ENCODE assay signal across 8 cellular contexts in genomic region chr19:47232422-47233211, GRCh38. TPM values are rescaled to one million over a fixed set of nuclear protein-coding genes. Genes with fewer than 3 reads are reported as not detected.
A peak's percentile ranks its signal among the peaks of the same experiment; 100 is the strongest.
DNase-seq lines count a peak whose midpoint lies in the region; FAIRE-seq and TF ChIP-seq lines count a peak whose summit lies in the region.

No MANE protein-coding gene starts in this region.

- intact Hi-C loops in posterior cingulate gyrus (cut with DNase I) = no loop called here

- no peaks in the 10 kb centered on the region for H3K9me3 ChIP-seq in Loucy (ENCODE audit: insufficient read depth, low read depth, low read length)
- no peaks in the 10 kb centered on the region for H3K9me3 ChIP-seq in astrocyte (ENCODE audit: insufficient read depth, low read depth, low read length)
- no peaks in the 10 kb centered on the region for H3K9me3 ChIP-seq in mesodermal cell (ENCODE audit: control insufficient read depth, low read length)

- peak overlapping the region; percentile 97 for H3K27ac Mint-ChIP-seq in astrocyte (ENCODE audit: unreplicated experiment)

- H3K9ac ChIP-seq in Loucy (ENCODE audit: low read depth, low read length, poor library complexity, severe bottlenecking) (peak overlapping the region; percentile 67), astrocyte (ENCODE audit: low read length) (peak overlapping the region; percentile 88)

- H3K27me3 ChIP-seq in Loucy (ENCODE audit: insufficient read depth, low read length, poor library complexity, severe bottlenecking) = no peaks in the 10 kb centered on the region
- no peaks in the 10 kb centered on the region for H3K27me3 ChIP-seq in astrocyte (ENCODE audit: insufficient read depth, low read length)

- H4K20me1 ChIP-seq in Loucy (ENCODE audit: insufficient read depth, low read length, poor library complexity, severe bottlenecking) = no peaks in the 10 kb centered on the region
- H4K20me1 ChIP-seq in astrocyte (ENCODE audit: insufficient read depth, low read length) = peaks cover 20% of the 10 kb centered on the region

- peak overlapping the region; percentile 84 for H3K4me3 Mint-ChIP-seq in astrocyte (ENCODE audit: unreplicated experiment)

- H3K27me3 Mint-ChIP-seq in astrocyte (ENCODE audit: low read depth, unreplicated experiment) = no peaks in the 10 kb centered on the region

- FAIRE-seq in astrocyte (lab: Jason Lieb, UNC) = no peak

- no peaks in the 10 kb centered on the region for H3F3A ChIP-seq in Loucy (ENCODE audit: low read depth)

- no peaks in the 10 kb centered on the region for H3K36me3 Mint-ChIP-seq in astrocyte (ENCODE audit: low read depth, unreplicated experiment)

- H3K4me3 ChIP-seq in Loucy (ENCODE audit: low read length, poor library complexity, severe bottlenecking) (no peak overlapping the region), astrocyte (ENCODE audit: insufficient read depth, low read depth, low read length) (peak overlapping the region; percentile 55), mesodermal cell (ENCODE audit: extremely low read depth, insufficient read depth, low read length, poor library complexity, severe bottlenecking) (peak overlapping the region; percentile 99)

- H3K27ac ChIP-seq in astrocyte (ENCODE audit: low read depth, low read length) (peak overlapping the region; percentile 94), mesodermal cell (ENCODE audit: low read depth, low read length, severe bottlenecking) (peak overlapping the region; percentile 36)

- H3K4me1 ChIP-seq in Loucy (ENCODE audit: insufficient read depth, low read length, poor library complexity, severe bottlenecking) (peaks cover 22% of the 10 kb centered on the region), astrocyte (ENCODE audit: insufficient read depth, low read length) (peaks cover 34% of the 10 kb centered on the region), mesodermal cell (ENCODE audit: control insufficient read depth, insufficient read depth, low read length, poor library complexity, severe bottlenecking) (peaks cover 10% of the 10 kb centered on the region)

- H2AFZ ChIP-seq in Loucy (ENCODE audit: low read length) (no peak overlapping the region), astrocyte (ENCODE audit: low read depth, low read length) (peak overlapping the region; percentile 59)

- 0 out of 2 replicates have a peak, but pooled peaks cover 4% of the 10 kb centered on the region for H3K79me2 ChIP-seq in Loucy (ENCODE audit: insufficient read depth, low read length)
- H3K79me2 ChIP-seq in astrocyte (ENCODE audit: insufficient read depth, low read length) = peaks cover 32% of the 10 kb centered on the region

- H3K36me3 ChIP-seq in Loucy (ENCODE audit: insufficient read depth, low read length) (no peaks in the 10 kb centered on the region), astrocyte (ENCODE audit: insufficient read depth, low read length) (no peaks in the 10 kb centered on the region), mesodermal cell (ENCODE audit: control insufficient read depth, insufficient read depth, low read length) (no peaks in the 10 kb centered on the region)

- H3K4me1 Mint-ChIP-seq in astrocyte (ENCODE audit: low read depth, unreplicated experiment) = peaks cover 14% of the 10 kb centered on the region

- H3K9me2 ChIP-seq in Loucy (replicated peaks; ENCODE audit: low read depth, low read length) = no peaks in the 10 kb centered on the region

- TF ChIP-seq CTCF in Loucy (conservative IDR thresholded peaks at IDR 0.05; ENCODE audit: low read length) (no peak), astrocyte (IDR thresholded peaks at IDR 0.05; ENCODE audit: insufficient read depth, low read depth, low read length) (no peak)

- H3K4me2 ChIP-seq in Loucy (ENCODE audit: low read depth, low read length, poor library complexity, severe bottlenecking) = no peak overlapping the region
- peak overlapping the region; percentile 89 for H3K4me2 ChIP-seq in astrocyte (ENCODE audit: low read length)

- peak; percentile 80 for DNase-seq in Daoy (ENCODE audit: low read depth)
- peak; percentile 72 for DNase-seq in astrocyte (ENCODE audit: low read depth)
- DNase-seq in superior temporal gyrus (ENCODE audit: extremely low spot score) = no peak
- DNase-seq in NCI-H1694 (lab: John Stamatoyannopoulos, UW) = no peak
- DNase-seq in posterior cingulate gyrus = no peak
- no peak for DNase-seq in COLO829 (ENCODE audit: low spot score)

- H3K9me3 Mint-ChIP-seq in astrocyte (ENCODE audit: unreplicated experiment) = peaks cover 2% of the 10 kb centered on the region

- WGBS in mesodermal cell (ENCODE audit: insufficient coverage in 2 of 2), 2 experiments = 83 to 85% methylated on average over 13 of the region's 16 CpGs

RNA-seq across cellular contexts. Expression of gene BBC3, which starts 1.6 kb away (rescaled TPM):
- 0.86 and 2.2 TPM in 2 replicates for total RNA-seq in Daoy (2014; rRNA removed; shearing (Covaris generic))
- 43.5 and 54.6 TPM in 2 replicates for total RNA-seq in astrocyte
- polyA plus RNA-seq in mesodermal cell (2013, experiment 1 of 2) = 35.3 TPM
- 24.8 TPM for polyA plus RNA-seq in mesodermal cell (2013, experiment 2 of 2)

RNA-seq across cellular contexts. Expression of gene CCDC9, which starts 23.7 kb away (rescaled TPM):
- total RNA-seq in Daoy (2014; rRNA removed; shearing (Covaris generic)) = 8.0 and 8.6 TPM in 2 replicates
- 44.6 and 45.5 TPM in 2 replicates for total RNA-seq in astrocyte
- polyA plus RNA-seq in mesodermal cell (2013, experiment 1 of 2) = 24.1 TPM
- 20.9 TPM for polyA plus RNA-seq in mesodermal cell (2013, experiment 2 of 2)

RNA-seq across cellular contexts. Expression of gene INAFM1, which starts 42.1 kb away (rescaled TPM):
- 3.5 and 6.0 TPM in 2 replicates for total RNA-seq in Daoy (2014; rRNA removed; shearing (Covaris generic))
- 23.6 and 25.7 TPM in 2 replicates for total RNA-seq in astrocyte
- 19.6 TPM for polyA plus RNA-seq in mesodermal cell (2013, experiment 1 of 2)
- polyA plus RNA-seq in mesodermal cell (2013, experiment 2 of 2) = 15.4 TPM

Comparison
In these comparisons a context has a peak if more than half of its experiments do, and no peak if none do; other contexts are left out.
1. DNase-seq: peak in Daoy (single experiment) and astrocyte (single experiment); none in superior temporal gyrus (single experiment), NCI-H1694 (single experiment), posterior cingulate gyrus (0 of 10) and COLO829 (single experiment).
2. RNA of gene BBC3, which starts 1.6 kb away (total RNA-seq): 43.5 to 54.6 TPM in astrocyte; 0.86 to 2.2 TPM in Daoy; every median in the first group is over 10 times any median in the second.